In the genomic region with DNA sequence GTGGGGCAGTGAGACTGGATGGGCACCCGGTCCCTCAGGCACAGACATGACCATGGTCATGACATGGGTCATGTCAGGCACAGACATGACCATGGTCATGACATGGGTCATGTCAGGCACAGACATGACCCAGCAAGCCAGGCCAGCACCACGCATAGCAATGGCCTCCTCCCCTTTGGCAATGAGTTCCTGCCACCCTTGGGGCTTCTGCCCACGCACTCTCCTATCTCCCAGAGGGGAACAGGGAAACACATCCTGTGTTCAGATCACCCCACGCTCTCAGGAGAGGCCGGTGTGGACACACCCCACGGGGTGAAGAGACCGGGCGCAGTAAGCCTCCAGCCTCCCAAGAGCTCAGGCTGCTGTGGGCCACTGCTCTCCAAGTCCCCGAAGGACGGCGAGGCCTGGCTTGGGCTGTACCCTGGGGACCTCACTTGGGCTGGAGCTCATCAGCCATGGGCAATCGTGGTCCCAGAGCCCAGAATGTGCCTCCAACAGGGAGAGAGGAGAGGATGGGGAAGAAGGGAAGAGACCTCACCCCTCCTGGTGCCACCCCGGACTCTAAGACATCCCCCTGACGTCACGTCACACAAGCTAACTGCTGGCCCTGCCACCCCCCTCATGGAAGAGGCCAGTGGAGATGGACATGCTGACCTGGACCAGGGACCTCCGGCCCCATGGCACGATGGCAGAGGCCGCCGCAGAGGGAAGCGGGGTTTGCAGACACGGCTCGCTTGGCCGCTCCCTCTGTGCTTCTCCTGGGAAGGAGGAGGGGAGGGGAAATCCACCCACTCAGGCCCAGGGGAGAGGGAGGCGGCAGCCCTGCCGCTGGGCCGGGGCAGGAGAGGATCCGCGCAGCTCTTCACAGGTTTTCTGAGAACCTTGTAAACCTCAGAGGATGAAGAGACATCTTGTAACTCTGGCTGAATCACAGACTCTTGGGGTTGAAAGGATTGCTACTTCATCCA, we compare ENCODE assay signal across 8 cellular contexts.
A peak's percentile ranks its signal among the peaks of the same experiment; 100 is the strongest.
DNase-seq lines count a peak whose midpoint lies in the region; ATAC-seq lines count a peak whose summit lies in the region.

No MANE protein-coding gene starts in this region.

- no peak overlapping the region for H3K27ac ChIP-seq in substantia nigra (ENCODE audit: low read depth, low read length, poor library complexity, severe bottlenecking)

- H3K9me3 Mint-ChIP-seq in immature natural killer cell, result peaks cover 0 to 3% (median 0%) of the 10 kb centered on the region in 6 donors

- ATAC-seq in HG03064 (IDR thresholded peaks at IDR 0.05; ENCODE audit: low read depth, unreplicated experiment), result peak; percentile 14

- peak overlapping the region; percentile 87 to 94 (median 90) for H3K4me3 Mint-ChIP-seq in immature natural killer cell

- DNase-seq in NCI-H1436 (lab: John Stamatoyannopoulos, UW) (peak; percentile 22), NCI-H1436 treated with DMSO at 0.1 percent for 48 hours (lab: John Stamatoyannopoulos, UW) (no peak), immature natural killer cell (peak in 2 of 3 donors; percentile 31 to 36), NCI-H2107 treated with DMSO at 0.1 percent for 48 hours (lab: John Stamatoyannopoulos, UW; ENCODE audit: unreplicated experiment) (no peak), T-helper 9 cell (no peak), substantia nigra (lab: John Stamatoyannopoulos, UW) (no peak)
- peak; percentile 22 to 34 for DNase-seq in activated CD4-positive, alpha-beta T cell treated with anti-CD3 and anti-CD28 coated beads, Interleukin-2, amount 50 U/mL, for 48 hours

- H3K4me1 Mint-ChIP-seq in immature natural killer cell, result peaks cover 69 to 72% of the 10 kb centered on the region in 2 donors

- H3K27me3 Mint-ChIP-seq in immature natural killer cell (ENCODE audit: low read depth in 3 of 3), result peaks cover 24 to 37% (median 30%) of the 10 kb centered on the region in 3 donors

- H3K36me3 Mint-ChIP-seq in immature natural killer cell, result peaks cover under 1 to 13% (median 11%) of the 10 kb centered on the region in 3 donors

- H3K27ac Mint-ChIP-seq in immature natural killer cell, result peak overlapping the region; percentile 82 to 98 (median 97)

Comparison
In these comparisons a context has a peak if more than half of its experiments do, and no peak if none do; other contexts are left out.
1. DNase-seq: peak in NCI-H1436 (single experiment), activated CD4-positive, alpha-beta T cell treated with anti-CD3 and anti-CD28 coated beads, Interleukin-2, amount 50 U/mL, for 48 hours (2 of 2) and immature natural killer cell (2 of 3); none in NCI-H1436 treated with DMSO at 0.1 percent for 48 hours (single experiment), NCI-H2107 treated with DMSO at 0.1 percent for 48 hours (single experiment), T-helper 9 cell (single experiment) and substantia nigra (0 of 49).